In the genomic region with DNA sequence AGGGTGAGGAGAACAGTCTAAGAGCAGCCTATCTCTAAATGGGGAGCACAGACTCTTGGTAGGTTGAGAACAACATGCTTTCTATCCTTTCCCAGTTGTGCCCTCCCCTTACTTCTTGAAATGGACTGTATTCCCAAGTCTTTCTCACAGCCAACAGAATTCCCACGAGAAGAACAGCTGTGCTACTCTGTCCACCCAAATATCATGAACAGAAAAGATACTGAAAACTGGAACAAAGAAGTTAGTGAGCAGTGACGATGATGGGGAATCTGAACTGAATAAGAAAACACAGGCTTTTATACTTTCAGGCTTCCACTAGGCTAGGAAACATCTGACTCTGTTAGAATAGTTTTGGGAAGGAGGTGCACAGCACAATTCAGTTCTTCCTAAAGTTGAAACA, we compare ENCODE assay signal across 6 cellular contexts. TPM values are rescaled to one million over a fixed set of nuclear protein-coding genes. Genes with fewer than 3 reads are reported as not detected.
DNase-seq lines count a peak whose midpoint lies in the region; ATAC-seq, FAIRE-seq and TF ChIP-seq lines count a peak whose summit lies in the region.

No MANE protein-coding gene starts in this region.

- TF ChIP-seq POLR2A in HepG2 (IDR thresholded peaks at IDR 0.05; ENCODE audit: insufficient read depth in 1 of 2, low read depth in 2 of 2, low read length in 2 of 2) (no peak), right lobe of liver (IDR thresholded peaks at IDR 0.05) (no peak)

- H3K27ac ChIP-seq in HepG2 (ENCODE audit: extremely low read length, insufficient read depth, low read length) (no peak overlapping the region), right lobe of liver (no peak overlapping the region), upper lobe of right lung (peak overlapping the region; percentile 15)

- in situ Hi-C loops in HepG2 (cut with HindIII; ENCODE audit: extremely low pct_ligation_motif_present, low pct_unique_long_range_greater_than_20kb): loop anchor here (10.0 kb wide), 1 partner anchor 77 kb away; the partner anchor contains the start of gene ATP5F1B

- peaks cover 69% of the 10 kb centered on the region for H3K79me2 ChIP-seq in HepG2 (ENCODE audit: insufficient read depth, low read length)

- H3K36me3 ChIP-seq in HepG2 (replicated peaks in 1 of 2; ENCODE audit: control insufficient read depth in 1 of 2, insufficient read depth in 2 of 2, low read length in 2 of 2): peaks cover 19 to 43% of the 10 kb centered on the region in 2 experiments
- peaks cover 0 to 18% (median 9%) of the 10 kb centered on the region in 4 donors for H3K36me3 ChIP-seq in right lobe of liver
- peaks cover 32% of the 10 kb centered on the region for H3K36me3 ChIP-seq in upper lobe of right lung

- DNase-seq in HepG2 (ENCODE audit: low spot score) (no peak), right lobe of liver (no peak), foreskin melanocyte (peak; percentile 48), upper lobe of right lung (no peak), SW480 (ENCODE audit: low spot score) (no peak), cortex of kidney (lab: John Stamatoyannopoulos, UW) (no peak)

- H3K4me3 ChIP-seq in HepG2 (replicated peaks in 1 of 3; ENCODE audit: insufficient read depth in 1 of 3, low read depth in 2 of 3, low read length in 3 of 3) (peak overlapping the region in 2 of 3 experiments; percentile 11 to 92; a peak in 3 of 6 replicates), right lobe of liver (no peak overlapping the region), upper lobe of right lung (no peak overlapping the region)

- TF ChIP-seq EP300 in HepG2 (IDR thresholded peaks at IDR 0.05; ENCODE audit: low read depth in 2 of 2, low read length in 2 of 2) (no peak), HepG2 (CRISPR knock-in tag; IDR thresholded peaks at IDR 0.05; ENCODE audit: borderline replicate concordance) (no peak)

- TF ChIP-seq RAD21 in HepG2 (CRISPR knock-in tag; IDR thresholded peaks at IDR 0.05): no peak

- FAIRE-seq in HepG2 (lab: Jason Lieb, UNC): no peak

- peaks cover 0 to 6% of the 10 kb centered on the region in 2 experiments; a peak in 1 of 5 replicates for H3K27me3 ChIP-seq in HepG2 (ENCODE audit: control insufficient read depth in 1 of 2, insufficient read depth in 2 of 2, low read length in 2 of 2)
- no peaks in the 10 kb centered on the region for H3K27me3 ChIP-seq in right lobe of liver
- H3K27me3 ChIP-seq in upper lobe of right lung: no peaks in the 10 kb centered on the region

- POLR2A ChIA-PET in HepG2 (lab: Yijun Ruan, JAX): interaction anchor here (1.2 to 2.7 kb wide), 2 partner anchors 11 to 34 kb away, joined by 3 to 14 read pairs; partner anchors contain the start of gene PTGES3

- TF ChIP-seq CTCF in HepG2 (CRISPR knock-in tag; IDR thresholded peaks at IDR 0.05): no peak
- TF ChIP-seq CTCF in right lobe of liver (IDR thresholded peaks at IDR 0.05): no peak
- no peak for TF ChIP-seq CTCF in upper lobe of right lung (IDR thresholded peaks at IDR 0.05)

- H2AFZ ChIP-seq in HepG2 (ENCODE audit: low read length): no peak overlapping the region

- intact Hi-C loops in HepG2 (cut with micrococcal nuclease; ENCODE audit: unreplicated experiment): loop anchor here (10.0 kb wide), 1 partner anchor 77 kb away; the partner anchor contains the start of gene ATP5F1B
- intact Hi-C loops in right lobe of liver (cut with DNase I): no loop called here
- intact Hi-C loops in upper lobe of right lung (cut with DNase I): no loop called here

- no TSS peak for BruUV-seq in HepG2 (replicated peaks; lab: Mats Ljungman, UMichigan)

- H3K4me1 ChIP-seq in HepG2 (ENCODE audit: insufficient read depth, low read length): peaks cover 51% of the 10 kb centered on the region
- H3K4me1 ChIP-seq in right lobe of liver: peaks cover 0 to 47% (median 19%) of the 10 kb centered on the region in 4 donors
- peaks cover 53% of the 10 kb centered on the region for H3K4me1 ChIP-seq in upper lobe of right lung

- H3K4me2 ChIP-seq in HepG2 (ENCODE audit: low read depth, low read length): peak overlapping the region; percentile 98

- peak overlapping the region; percentile 31 for H3K9ac ChIP-seq in HepG2 (ENCODE audit: insufficient read depth, low read depth, low read length)

- CTCF ChIA-PET in HepG2 (lab: Yijun Ruan, JAX; ENCODE audit: low intra/inter-chr PET ratio, low total read pairs): no interaction called here

- no peak for ATAC-seq in HepG2
- ATAC-seq in right lobe of liver: no peak
- ATAC-seq in upper lobe of right lung: no peak

- 81% methylated on average over 2 of the region's 2 CpGs for WGBS in HepG2 (ENCODE audit: low lambda C conversion rate)
- 35% methylated on average over 2 of the region's 2 CpGs for WGBS in right lobe of liver (ENCODE audit: insufficient coverage, low coverage, low lambda C conversion rate, missing lambda C conversion rate)

- H4K20me1 ChIP-seq in HepG2 (ENCODE audit: insufficient read depth, low read length): peaks cover 65% of the 10 kb centered on the region

- H3K9me3 ChIP-seq in HepG2 (ENCODE audit: low read length) (no peaks in the 10 kb centered on the region), right lobe of liver (no peaks in the 10 kb centered on the region), upper lobe of right lung (no peaks in the 10 kb centered on the region)

RNA-seq across cellular contexts. Expression of gene NACA, which starts 3.4 kb away (rescaled TPM):
- 1,700 and 2,295 TPM in 2 replicates for total RNA-seq in HepG2 (2016; rRNA removed; fragmentation: Illumina TruSeq; extraction: Trizol)
- 1,346 and 1,631 TPM in 2 replicates for total RNA-seq in HepG2 (2016; cell fraction: cytosol; rRNA removed; fragmentation: Illumina TruSeq; extraction: Trizol; ENCODE audit: low read depth)
- 1,693 and 2,342 TPM in 2 replicates for total RNA-seq in HepG2 (2016; cell fraction: insoluble cytoplasmic fraction; rRNA removed; fragmentation: Illumina TruSeq; extraction: Trizol)
- 2,301 and 2,703 TPM in 2 replicates for total RNA-seq in HepG2 (2016; cell fraction: membrane; rRNA removed; fragmentation: Illumina TruSeq; extraction: Trizol)
- total RNA-seq in HepG2 (2016; cell fraction: nucleus; rRNA removed; fragmentation: Illumina TruSeq; extraction: Trizol): 536 and 558 TPM in 2 replicates
- polyA plus RNA-seq in HepG2 (2011; rRNA removed): 688 and 799 TPM in 2 replicates
- 537 and 762 TPM in 2 replicates for polyA plus RNA-seq in HepG2 (2011; cell fraction: cytosol; rRNA removed)
- polyA plus RNA-seq in HepG2 (2011; cell fraction: nucleus; rRNA removed): 98.1 and 131 TPM in 2 replicates
- polyA plus RNA-seq in HepG2 (2012): 1,697 and 1,960 TPM in 2 replicates
- 1,551 and 1,609 TPM in 2 replicates for polyA plus RNA-seq in HepG2 (2016; cell fraction: cytosol; fragmentation: Illumina TruSeq; extraction: Trizol; ENCODE audit: low read depth)
- polyA plus RNA-seq in HepG2 (2016; cell fraction: insoluble cytoplasmic fraction; fragmentation: Illumina TruSeq; extraction: Trizol; ENCODE audit: low read depth): 1,930 and 2,097 TPM in 2 replicates
- 2,028 and 2,269 TPM in 2 replicates for polyA plus RNA-seq in HepG2 (2016; cell fraction: membrane; fragmentation: Illumina TruSeq; extraction: Trizol; ENCODE audit: low read depth)
- 833 and 868 TPM in 2 replicates for polyA plus RNA-seq in HepG2 (2016; cell fraction: nucleus; fragmentation: Illumina TruSeq; extraction: Trizol; ENCODE audit: insufficient read depth, low read depth)
- polyA minus RNA-seq in HepG2 (2011; rRNA and poly(A)+ RNA removed; ENCODE audit: low replicate concordance): 250 and 557 TPM in 2 replicates
- polyA minus RNA-seq in HepG2 (2011; cell fraction: cytosol; rRNA and poly(A)+ RNA removed): 139 and 145 TPM in 2 replicates
- 70.6 and 115 TPM in 2 replicates for polyA minus RNA-seq in HepG2 (2011; cell fraction: nucleus; rRNA and poly(A)+ RNA removed)
- 100 to 1,000 TPM; 218 to 501 (median 330) TPM for total RNA-seq in right lobe of liver
- total RNA-seq in upper lobe of right lung: 665 TPM

RNA-seq across cellular contexts. Expression of gene PRIM1, which starts 30.4 kb away (rescaled TPM):
- 47.3 and 67.0 TPM in 2 replicates for total RNA-seq in HepG2 (2016; rRNA removed; fragmentation: Illumina TruSeq; extraction: Trizol)
- total RNA-seq in HepG2 (2016; cell fraction: cytosol; rRNA removed; fragmentation: Illumina TruSeq; extraction: Trizol; ENCODE audit: low read depth): 14.0 and 14.2 TPM in 2 replicates
- 47.6 and 69.6 TPM in 2 replicates for total RNA-seq in HepG2 (2016; cell fraction: insoluble cytoplasmic fraction; rRNA removed; fragmentation: Illumina TruSeq; extraction: Trizol)
- 17.8 and 19.7 TPM in 2 replicates for total RNA-seq in HepG2 (2016; cell fraction: membrane; rRNA removed; fragmentation: Illumina TruSeq; extraction: Trizol)
- 33.7 and 38.1 TPM in 2 replicates for total RNA-seq in HepG2 (2016; cell fraction: nucleus; rRNA removed; fragmentation: Illumina TruSeq; extraction: Trizol)
- polyA plus RNA-seq in HepG2 (2011; rRNA removed): 18.1 and 30.0 TPM in 2 replicates
- polyA plus RNA-seq in HepG2 (2011; cell fraction: cytosol; rRNA removed): 15.5 and 16.8 TPM in 2 replicates
- polyA plus RNA-seq in HepG2 (2011; cell fraction: nucleus; rRNA removed): 20.7 and 23.5 TPM in 2 replicates
- polyA plus RNA-seq in HepG2 (2012): 15.2 and 26.9 TPM in 2 replicates
- 5.4 and 7.7 TPM in 2 replicates for polyA plus RNA-seq in HepG2 (2016; cell fraction: cytosol; fragmentation: Illumina TruSeq; extraction: Trizol; ENCODE audit: low read depth)
- 50.8 and 55.2 TPM in 2 replicates for polyA plus RNA-seq in HepG2 (2016; cell fraction: insoluble cytoplasmic fraction; fragmentation: Illumina TruSeq; extraction: Trizol; ENCODE audit: low read depth)
- polyA plus RNA-seq in HepG2 (2016; cell fraction: membrane; fragmentation: Illumina TruSeq; extraction: Trizol; ENCODE audit: low read depth): 11.4 and 12.6 TPM in 2 replicates
- 35.2 and 36.7 TPM in 2 replicates for polyA plus RNA-seq in HepG2 (2016; cell fraction: nucleus; fragmentation: Illumina TruSeq; extraction: Trizol; ENCODE audit: insufficient read depth, low read depth)
- polyA minus RNA-seq in HepG2 (2011; rRNA and poly(A)+ RNA removed; ENCODE audit: low replicate concordance): 12.4 and 36.9 TPM in 2 replicates
- 8.9 and 11.9 TPM in 2 replicates for polyA minus RNA-seq in HepG2 (2011; cell fraction: cytosol; rRNA and poly(A)+ RNA removed)
- 28.3 and 28.5 TPM in 2 replicates for polyA minus RNA-seq in HepG2 (2011; cell fraction: nucleus; rRNA and poly(A)+ RNA removed)
- 1 to 10 TPM; 1.3 to 8.5 (median 4.5) TPM for total RNA-seq in right lobe of liver
- 9.3 TPM for total RNA-seq in upper lobe of right lung

RNA-seq across cellular contexts. Expression of gene PTGES3, which starts 33.6 kb away (rescaled TPM):
- total RNA-seq in HepG2 (2016; rRNA removed; fragmentation: Illumina TruSeq; extraction: Trizol) (159 and 290 TPM in 2 replicates), right lobe of liver (100 to 1,000 TPM in 2 of 6 experiments, 10 to 100 TPM in 4; 70.0 to 184 (median 81.8) TPM), upper lobe of right lung (168 TPM)
- total RNA-seq in HepG2 (2016; cell fraction: cytosol; rRNA removed; fragmentation: Illumina TruSeq; extraction: Trizol; ENCODE audit: low read depth): 36.7 and 44.1 TPM in 2 replicates
- total RNA-seq in HepG2 (2016; cell fraction: insoluble cytoplasmic fraction; rRNA removed; fragmentation: Illumina TruSeq; extraction: Trizol): 170 and 269 TPM in 2 replicates
- 155 and 168 TPM in 2 replicates for total RNA-seq in HepG2 (2016; cell fraction: membrane; rRNA removed; fragmentation: Illumina TruSeq; extraction: Trizol)
- total RNA-seq in HepG2 (2016; cell fraction: nucleus; rRNA removed; fragmentation: Illumina TruSeq; extraction: Trizol): 118 and 124 TPM in 2 replicates
- 43.7 and 54.4 TPM in 2 replicates for polyA plus RNA-seq in HepG2 (2011; rRNA removed)
- 23.9 and 37.8 TPM in 2 replicates for polyA plus RNA-seq in HepG2 (2011; cell fraction: cytosol; rRNA removed)
- polyA plus RNA-seq in HepG2 (2011; cell fraction: nucleus; rRNA removed): 16.1 and 21.1 TPM in 2 replicates
- 244 and 265 TPM in 2 replicates for polyA plus RNA-seq in HepG2 (2012)
- polyA plus RNA-seq in HepG2 (2016; cell fraction: cytosol; fragmentation: Illumina TruSeq; extraction: Trizol; ENCODE audit: low read depth): 58.0 and 58.7 TPM in 2 replicates
- polyA plus RNA-seq in HepG2 (2016; cell fraction: insoluble cytoplasmic fraction; fragmentation: Illumina TruSeq; extraction: Trizol; ENCODE audit: low read depth): 452 and 465 TPM in 2 replicates
- 140 and 145 TPM in 2 replicates for polyA plus RNA-seq in HepG2 (2016; cell fraction: membrane; fragmentation: Illumina TruSeq; extraction: Trizol; ENCODE audit: low read depth)
- polyA plus RNA-seq in HepG2 (2016; cell fraction: nucleus; fragmentation: Illumina TruSeq; extraction: Trizol; ENCODE audit: insufficient read depth, low read depth): 228 and 240 TPM in 2 replicates
- 15.3 and 29.9 TPM in 2 replicates for polyA minus RNA-seq in HepG2 (2011; rRNA and poly(A)+ RNA removed; ENCODE audit: low replicate concordance)
- polyA minus RNA-seq in HepG2 (2011; cell fraction: cytosol; rRNA and poly(A)+ RNA removed): 57.2 and 64.6 TPM in 2 replicates
- polyA minus RNA-seq in HepG2 (2011; cell fraction: nucleus; rRNA and poly(A)+ RNA removed): 23.0 and 29.1 TPM in 2 replicates

RNA-seq across cellular contexts. Expression of gene HSD17B6, which starts 41.4 kb away (rescaled TPM):
- total RNA-seq in HepG2 (2016; rRNA removed; fragmentation: Illumina TruSeq; extraction: Trizol) (0.46 and 0.95 TPM in 2 replicates), right lobe of liver (1,000 to 10,000 TPM in 1 of 6 experiments, 100 to 1,000 TPM in 5; 243 to 1,112 (median 514) TPM), upper lobe of right lung (67.4 TPM)
- total RNA-seq in HepG2 (2016; cell fraction: cytosol; rRNA removed; fragmentation: Illumina TruSeq; extraction: Trizol; ENCODE audit: low read depth): not detected in 2 replicates
- 0.39 and 0.74 TPM in 2 replicates for total RNA-seq in HepG2 (2016; cell fraction: insoluble cytoplasmic fraction; rRNA removed; fragmentation: Illumina TruSeq; extraction: Trizol)
- 0.31 and 0.62 TPM in 2 replicates for total RNA-seq in HepG2 (2016; cell fraction: membrane; rRNA removed; fragmentation: Illumina TruSeq; extraction: Trizol)
- total RNA-seq in HepG2 (2016; cell fraction: nucleus; rRNA removed; fragmentation: Illumina TruSeq; extraction: Trizol): 0.47 and 0.81 TPM in 2 replicates
- 1.8 and 2.6 TPM in 2 replicates for polyA plus RNA-seq in HepG2 (2011; rRNA removed)
- 1.1 and 2.2 TPM in 2 replicates for polyA plus RNA-seq in HepG2 (2011; cell fraction: cytosol; rRNA removed)
- 0.27 and 0.59 TPM in 2 replicates for polyA plus RNA-seq in HepG2 (2011; cell fraction: nucleus; rRNA removed)
- 4.4 and 6.4 TPM in 2 replicates for polyA plus RNA-seq in HepG2 (2012)
- 0.15 and 0.20 TPM in 2 replicates for polyA plus RNA-seq in HepG2 (2016; cell fraction: cytosol; fragmentation: Illumina TruSeq; extraction: Trizol; ENCODE audit: low read depth)
- 0.24 and 0.47 TPM in 2 replicates for polyA plus RNA-seq in HepG2 (2016; cell fraction: insoluble cytoplasmic fraction; fragmentation: Illumina TruSeq; extraction: Trizol; ENCODE audit: low read depth)
- polyA plus RNA-seq in HepG2 (2016; cell fraction: membrane; fragmentation: Illumina TruSeq; extraction: Trizol; ENCODE audit: low read depth): 0.30 and 0.37 TPM in 2 replicates
- 0.81 and 1.4 TPM in 2 replicates for polyA plus RNA-seq in HepG2 (2016; cell fraction: nucleus; fragmentation: Illumina TruSeq; extraction: Trizol; ENCODE audit: insufficient read depth, low read depth)
- 0.70 and 1.5 TPM in 2 replicates for polyA minus RNA-seq in HepG2 (2011; rRNA and poly(A)+ RNA removed; ENCODE audit: low replicate concordance)
- polyA minus RNA-seq in HepG2 (2011; cell fraction: cytosol; rRNA and poly(A)+ RNA removed): 0.49 TPM in 1 of 2 replicates, not detected in the other
- polyA minus RNA-seq in HepG2 (2011; cell fraction: nucleus; rRNA and poly(A)+ RNA removed): 0.50 and 0.64 TPM in 2 replicates

Comparison
In these comparisons a context has a peak if more than half of its experiments do, and no peak if none do; other contexts are left out.
1. H3K4me3 ChIP-seq: peak in HepG2 (2 of 3); none in right lobe of liver (0 of 3) and upper lobe of right lung (single experiment).